1 cellular context compared by ENCODE assay signal in the genomic region with DNA sequence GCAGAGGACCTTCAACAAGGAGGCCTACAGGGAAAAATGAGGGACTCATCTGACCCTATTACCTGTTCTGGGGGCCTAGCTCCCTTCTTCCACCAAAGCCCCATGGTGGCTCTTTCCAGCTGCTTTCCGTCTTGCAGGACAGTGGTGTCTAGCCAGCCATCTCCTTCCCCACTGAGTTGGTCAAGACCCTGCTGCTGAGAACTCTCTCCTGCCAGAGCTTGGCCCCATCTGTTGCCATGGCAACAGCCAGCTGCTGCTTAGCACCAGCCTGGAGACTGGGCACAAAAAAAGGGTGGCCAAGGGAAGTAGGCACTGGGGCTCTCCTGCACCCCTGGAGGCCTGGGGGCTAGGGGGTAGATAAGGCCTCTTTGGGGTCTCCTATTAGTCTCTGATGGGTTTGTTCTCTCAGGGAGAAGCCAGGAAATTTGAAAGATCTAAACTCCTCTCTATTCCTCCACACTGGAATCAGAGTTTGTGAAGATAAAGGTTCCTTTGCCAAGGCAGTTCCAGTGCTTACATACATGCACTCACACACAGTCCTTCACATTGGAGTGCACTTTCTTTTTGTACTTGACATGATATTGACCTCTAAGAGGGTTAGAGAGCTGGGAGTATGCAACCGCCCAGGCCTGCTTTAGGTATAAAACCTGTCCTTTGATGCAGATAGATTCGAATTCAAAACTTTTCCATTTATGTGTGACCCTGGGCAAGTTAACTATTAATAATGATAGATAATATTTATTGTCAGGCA.
A peak's percentile ranks its signal among the peaks of the same experiment; 100 is the strongest.
TF ChIP-seq lines count a peak whose summit lies in the region.

No MANE protein-coding gene starts in this region.

TF ChIP-seq in GM12878, 131 proteins besides CTCF, POLR2A, EP300 and RAD21:
- TF ChIP-seq TCF3 (IDR thresholded peaks at IDR 0.05; ENCODE audit: borderline replicate concordance, insufficient read depth, low read depth, low read length) (peak; percentile 40; the same call in 1 of the 2 replicates), RFX5 (IDR thresholded peaks at IDR 0.05; ENCODE audit: low read depth, low read length) (0 out of 2 replicates have a peak, but pooled peaks have one; percentile 40), KAT2A (conservative IDR thresholded peaks at IDR 0.05; ENCODE audit: control insufficient read depth, low read depth, low read length) (no peak), BMI1 (IDR thresholded peaks at IDR 0.05; ENCODE audit: borderline replicate concordance) (peak; percentile 86), MTA2 (IDR thresholded peaks at IDR 0.05; ENCODE audit: low read depth) (no peak)
